In the genomic region with DNA sequence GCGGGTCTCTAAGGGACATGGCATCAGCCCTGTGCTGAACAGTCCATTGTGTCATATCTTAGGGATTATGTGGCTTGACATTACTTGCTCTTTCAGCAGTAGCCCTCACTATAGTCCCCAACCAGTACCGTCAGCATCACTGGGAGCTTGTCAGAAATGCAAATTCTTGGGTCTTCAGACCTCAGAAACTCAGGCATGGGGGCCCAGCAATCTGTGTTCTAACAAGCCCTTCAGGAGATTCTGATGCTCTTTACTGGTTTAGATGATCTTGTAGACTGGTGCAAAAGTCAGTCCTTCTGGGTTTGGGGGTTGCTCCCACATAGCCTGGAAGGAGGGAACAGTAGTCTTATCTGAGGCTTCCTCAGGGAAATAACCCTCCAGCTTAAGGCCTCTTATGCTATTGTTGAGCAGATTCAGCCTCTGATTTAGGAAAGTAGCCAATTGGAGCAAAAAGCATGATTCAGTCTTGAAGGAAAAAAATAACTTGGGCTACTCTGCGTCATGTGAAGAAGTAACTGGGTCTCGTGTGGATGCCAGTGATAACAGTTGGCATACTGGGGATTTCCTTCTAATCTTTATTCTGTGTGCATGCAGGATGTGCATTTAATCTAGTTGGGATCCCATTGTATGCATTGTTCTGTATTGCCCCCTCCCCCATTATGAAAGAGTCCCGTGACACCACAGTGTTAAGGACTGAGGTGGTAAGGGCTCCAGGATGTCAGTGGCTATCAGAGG, we compare ENCODE assay signal across 8 cellular contexts. TPM values are rescaled to one million over a fixed set of nuclear protein-coding genes. Genes with fewer than 3 reads are reported as not detected.
A peak's percentile ranks its signal among the peaks of the same experiment; 100 is the strongest.
DNase-seq lines count a peak whose midpoint lies in the region; FAIRE-seq and TF ChIP-seq lines count a peak whose summit lies in the region.

No MANE protein-coding gene starts in this region.

- intact Hi-C loops in transverse colon (cut with DNase I; ENCODE audit: low total_unique reads) = no loop called here

- H3K36me3 ChIP-seq in HAP-1 (replicated peaks) = no peaks in the 10 kb centered on the region
- no peaks in the 10 kb centered on the region for H3K36me3 ChIP-seq in astrocyte (ENCODE audit: insufficient read depth, low read length)
- no peaks in the 10 kb centered on the region for H3K36me3 ChIP-seq in transverse colon

- no peak for TF ChIP-seq POLR2A in transverse colon (IDR thresholded peaks at IDR 0.05)

- peak overlapping the region; percentile 47 for H3K4me3 Mint-ChIP-seq in astrocyte (ENCODE audit: unreplicated experiment)

- H3K4me3 ChIP-seq in HAP-1 (0 out of 2 replicates have a peak overlapping the region, but pooled peaks have one; percentile 3), astrocyte (ENCODE audit: insufficient read depth, low read depth, low read length) (no peak overlapping the region), transverse colon (no peak overlapping the region)

- H3K4me1 Mint-ChIP-seq in astrocyte (ENCODE audit: low read depth, unreplicated experiment) = peaks cover 25% of the 10 kb centered on the region

- DNase-seq in HAP-1 (ENCODE audit: low spot score in 2 of 2) = no peak
- peak; percentile 88 for DNase-seq in astrocyte (ENCODE audit: low read depth)
- peak; percentile 39 for DNase-seq in kidney tubule cell (ENCODE audit: low spot score)
- no peak for DNase-seq in transverse colon
- DNase-seq in NCI-H1930 (lab: John Stamatoyannopoulos, UW) = no peak
- DNase-seq in NCI-H1694 treated with DMSO at 0.1 percent for 48 hours (lab: John Stamatoyannopoulos, UW) = no peak
- DNase-seq in NCI-H524 treated with DMSO at 0.1 percent for 48 hours (lab: John Stamatoyannopoulos, UW) = no peak
- no peak for DNase-seq in SHP77 treated with DMSO at 0.1 percent for 48 hours (lab: John Stamatoyannopoulos, UW)

- H2AFZ ChIP-seq in astrocyte (ENCODE audit: low read depth, low read length) = no peak overlapping the region

- H3K4me2 ChIP-seq in astrocyte (ENCODE audit: low read length) = peak overlapping the region; percentile 68

- TF ChIP-seq EP300 in transverse colon (IDR thresholded peaks at IDR 0.05; ENCODE audit: low read depth) = no peak

- peaks cover 78% of the 10 kb centered on the region for H3K79me2 ChIP-seq in astrocyte (ENCODE audit: insufficient read depth, low read length)

- H3K27ac ChIP-seq in astrocyte (ENCODE audit: low read depth, low read length) = peak overlapping the region; percentile 82
- H3K27ac ChIP-seq in transverse colon = peak overlapping the region; percentile 78 to 86 (median 80)

- H3K9me3 ChIP-seq in HAP-1 (no peaks in the 10 kb centered on the region), astrocyte (ENCODE audit: insufficient read depth, low read depth, low read length) (no peaks in the 10 kb centered on the region), transverse colon (no peaks in the 10 kb centered on the region)

- WGBS in transverse colon (ENCODE audit: low coverage in 1 of 2), 2 donors = 64 to 100% methylated on average over 1 to 5 of the region's 5 CpGs

- H3K9me3 Mint-ChIP-seq in astrocyte (ENCODE audit: unreplicated experiment) = no peaks in the 10 kb centered on the region

- in situ Hi-C loops in HAP-1 (cut with MboI; ENCODE audit: low sequenced_read_pairs) (no loop called here), transverse colon (cut with MboI; ENCODE audit: low pct_ligation_motif_present in 1 of 4, low pct_unique_long_range_greater_than_20kb in 1 of 4, low sequenced_read_pairs in 3 of 4) (no loop called here)

- H3K27ac Mint-ChIP-seq in astrocyte (ENCODE audit: unreplicated experiment) = peak overlapping the region; percentile 94

- no peak for TF ChIP-seq CTCF in astrocyte (IDR thresholded peaks at IDR 0.05; ENCODE audit: insufficient read depth, low read depth, low read length)
- no peak for TF ChIP-seq CTCF in transverse colon (IDR thresholded peaks at IDR 0.05)

- H3K36me3 Mint-ChIP-seq in astrocyte (ENCODE audit: low read depth, unreplicated experiment) = peaks cover 4% of the 10 kb centered on the region

- peak; percentile 5 for FAIRE-seq in astrocyte (lab: Jason Lieb, UNC)

- H3K27me3 Mint-ChIP-seq in astrocyte (ENCODE audit: low read depth, unreplicated experiment) = no peaks in the 10 kb centered on the region

- H3K4me1 ChIP-seq in HAP-1 (peaks cover 42% of the 10 kb centered on the region), astrocyte (ENCODE audit: insufficient read depth, low read length) (peaks cover 23% of the 10 kb centered on the region), transverse colon (peaks cover 37 to 48% (median 40%) of the 10 kb centered on the region in 4 donors)

- H3K27me3 ChIP-seq in HAP-1 (ENCODE audit: low read depth) = no peaks in the 10 kb centered on the region
- no peaks in the 10 kb centered on the region for H3K27me3 ChIP-seq in astrocyte (ENCODE audit: insufficient read depth, low read length)
- no peaks in the 10 kb centered on the region for H3K27me3 ChIP-seq in transverse colon

- H3K9ac ChIP-seq in astrocyte (ENCODE audit: low read length) = peak overlapping the region; percentile 65

- peaks cover 11% of the 10 kb centered on the region for H4K20me1 ChIP-seq in astrocyte (ENCODE audit: insufficient read depth, low read length)

RNA-seq across cellular contexts. Expression of gene TRAK1, which starts 38.9 kb away (rescaled TPM):
- total RNA-seq in astrocyte (52.3 and 56.2 TPM in 2 replicates), transverse colon (100 to 1,000 TPM in 3 of 4 donors, 10 to 100 TPM in 1; 91.7 to 247 (median 115) TPM)

Comparison
In these comparisons a context has a peak if more than half of its experiments do, and no peak if none do; other contexts are left out.
1. DNase-seq: peak in astrocyte (single experiment) and kidney tubule cell (single experiment); none in HAP-1 (0 of 2), transverse colon (single experiment), NCI-H1930 (0 of 2), NCI-H1694 treated with DMSO at 0.1 percent for 48 hours (single experiment), NCI-H524 treated with DMSO at 0.1 percent for 48 hours (single experiment) and SHP77 treated with DMSO at 0.1 percent for 48 hours (single experiment).